In genomic region chr1:32221581-32221979, GRCh38 we compare ENCODE assay signal across 8 cellular contexts. TPM values are rescaled to one million over a fixed set of nuclear protein-coding genes. Genes with fewer than 3 reads are reported as not detected.
DNase-seq lines count a peak whose midpoint lies in the region; ATAC-seq, FAIRE-seq and TF ChIP-seq lines count a peak whose summit lies in the region.

No MANE protein-coding gene starts in this region.

- ATAC-seq in SK-N-SH treated with all-trans-retinoic acid at 6 μM for 48 hours, result peak; percentile 3; the same call in 2 of the 3 replicates
- ATAC-seq in HG02678 (IDR thresholded peaks at IDR 0.05; ENCODE audit: unreplicated experiment), result no peak

- no peak for DNase-seq in GM12891 (ENCODE audit: insufficient read length, low spot score)
- no peak for DNase-seq in fibroblast of pulmonary artery (ENCODE audit: low read depth)
- DNase-seq in retinal pigment epithelial cell (ENCODE audit: low read depth), result no peak
- no peak for DNase-seq in NCI-H526 treated with DMSO at 0.1 percent for 48 hours (lab: John Stamatoyannopoulos, UW)
- DNase-seq in GDM1 (lab: John Stamatoyannopoulos, UW), result no peak
- DNase-seq in iPS-NIHi11 (ENCODE audit: low spot score), result no peak

- peak; percentile 33 for FAIRE-seq in GM12891 (lab: Jason Lieb, UNC)

- TF ChIP-seq POLR2A in GM12891 (IDR thresholded peaks at IDR 0.05; ENCODE audit: low read depth, low read length), result no peak

- no peak for TF ChIP-seq CTCF in fibroblast of pulmonary artery (IDR thresholded peaks at IDR 0.05; ENCODE audit: low read length, missing control alignments)
- TF ChIP-seq CTCF in retinal pigment epithelial cell (conservative IDR thresholded peaks at IDR 0.05; ENCODE audit: low read depth, low read length), result no peak

- peak overlapping the region; percentile 99 for H3K4me3 ChIP-seq in fibroblast of pulmonary artery (replicated peaks; ENCODE audit: low read depth, low read length)
- peak overlapping the region; percentile 98 for H3K4me3 ChIP-seq in retinal pigment epithelial cell (ENCODE audit: low read length)

TF ChIP-seq in GM12891, 5 proteins besides CTCF, POLR2A, EP300 and RAD21:
- TF ChIP-seq PAX5 (IDR thresholded peaks at IDR 0.05; ENCODE audit: insufficient read depth, low read length, severe bottlenecking), result no peak
- TF ChIP-seq SPI1 (IDR thresholded peaks at IDR 0.05; ENCODE audit: low read depth, low read length), result no peak
- TF ChIP-seq POLR2AphosphoS5 (IDR thresholded peaks at IDR 0.05; ENCODE audit: low read depth, low read length), result no peak
- TF ChIP-seq POU2F2 (IDR thresholded peaks at IDR 0.05; ENCODE audit: low read depth, low read length), result no peak
- TF ChIP-seq TAF1 (IDR thresholded peaks at IDR 0.05; ENCODE audit: low read depth, low read length), result no peak

TF ChIP-seq in SK-N-SH treated with all-trans-retinoic acid at 6 μM for 48 hours, 23 proteins besides CTCF, POLR2A, EP300 and RAD21:
- TF ChIP-seq ZNF70 (CRISPR knock-in tag; IDR thresholded peaks at IDR 0.05) (no peak), CSRNP3 (CRISPR knock-in tag; IDR thresholded peaks at IDR 0.05) (no peak)

RNA-seq across cellular contexts. Expression of gene TMEM234, which starts 0.6 kb away (rescaled TPM):
- polyA plus RNA-seq in GM12891 (2012; ENCODE audit: low read depth, missing spikeins), result 10.9 TPM

RNA-seq across cellular contexts. Expression of gene EIF3I, which starts 0.6 kb away (rescaled TPM):
- polyA plus RNA-seq in GM12891 (2012; ENCODE audit: low read depth, missing spikeins), result 180 TPM

RNA-seq across cellular contexts. Expression of gene DCDC2B, which starts 12.7 kb away (rescaled TPM):
- polyA plus RNA-seq in GM12891 (2012; ENCODE audit: low read depth, missing spikeins), result 0.05 TPM

RNA-seq across cellular contexts. Expression of gene IQCC, which starts 16.1 kb away (rescaled TPM):
- 2.1 TPM for polyA plus RNA-seq in GM12891 (2012; ENCODE audit: low read depth, missing spikeins)

RNA-seq across cellular contexts. Expression of gene CCDC28B, which starts 21.2 kb away (rescaled TPM):
- 128 TPM for polyA plus RNA-seq in GM12891 (2012; ENCODE audit: low read depth, missing spikeins)
